ENCODE assay signal across 20 cellular contexts in genomic region chr2:69646714-69647113, GRCh38. TPM values are rescaled to one million over a fixed set of nuclear protein-coding genes. Genes with fewer than 3 reads are reported as not detected.
A peak's percentile ranks its signal among the peaks of the same experiment; 100 is the strongest.
DNase-seq lines count a peak whose midpoint lies in the region; ATAC-seq and TF ChIP-seq lines count a peak whose summit lies in the region.
"Had no signal": no experiment of that assay in that cellular context is flagged by ENCODE, and none has a peak within 500 bp of the region (broad histone marks: within the 10 kb centered on the region; RNA-seq: fewer than 3 reads in every experiment).

No MANE protein-coding gene starts in this region.

- no CpG with 5 or more reads among the region's 1 CpG for WGBS in trophoblast cell (ENCODE audit: extremely low coverage, insufficient coverage, insufficient read length)

- no peaks in the 10 kb centered on the region for H3K27me3 ChIP-seq in BLaER1
- H3K27me3 ChIP-seq in CD8-positive, alpha-beta memory T cell (ENCODE audit: insufficient read depth, low read length, poor library complexity, severe bottlenecking), result no peaks in the 10 kb centered on the region
- H3K27me3 ChIP-seq in trophoblast cell (ENCODE audit: insufficient read depth, low read length), result no peaks in the 10 kb centered on the region
- H3K27me3 ChIP-seq: dorsolateral prefrontal cortex, testis had no signal

- no peak overlapping the region for H2BK12ac ChIP-seq in trophoblast cell (ENCODE audit: low read length)

- peaks cover 0 to 18% (median under 1%) of the 10 kb centered on the region in 3 donors for H3K36me3 Mint-ChIP-seq in CD8-positive, alpha-beta memory T cell
- no peaks in the 10 kb centered on the region for H3K36me3 Mint-ChIP-seq in immature natural killer cell
- H3K36me3 Mint-ChIP-seq: naive B cell had no signal

- H3K4me1 ChIP-seq in BLaER1, result peaks cover 62% of the 10 kb centered on the region
- H3K4me1 ChIP-seq in CD8-positive, alpha-beta memory T cell (ENCODE audit: insufficient read depth, low read length), result peaks cover 56% of the 10 kb centered on the region
- peaks cover 4 to 8% of the 10 kb centered on the region in 2 experiments for H3K4me1 ChIP-seq in trophoblast cell (ENCODE audit: control insufficient read depth in 1 of 2, insufficient read depth in 2 of 2, low read length in 2 of 2)

- ATAC-seq in GM21367 (IDR thresholded peaks at IDR 0.05; ENCODE audit: unreplicated experiment) (no peak), HG03460 (IDR thresholded peaks at IDR 0.05; ENCODE audit: unreplicated experiment) (no peak)
- ATAC-seq: esophagus mucosa had no signal

- no peak overlapping the region for H4K12ac ChIP-seq in trophoblast cell (ENCODE audit: low read depth, low read length)

- H3K79me1 ChIP-seq in trophoblast cell (ENCODE audit: low read length), result peaks cover 21% of the 10 kb centered on the region

- no peak overlapping the region for H3K18ac ChIP-seq in trophoblast cell (ENCODE audit: low read length)

- 0 out of 2 replicates have a peak, but pooled peaks cover 1% of the 10 kb centered on the region for H4K20me1 ChIP-seq in BLaER1

- H3K9me3 ChIP-seq in BLaER1, result no peaks in the 10 kb centered on the region
- no peaks in the 10 kb centered on the region for H3K9me3 ChIP-seq in CD8-positive, alpha-beta memory T cell (ENCODE audit: low read length)
- H3K9me3 ChIP-seq in trophoblast cell (ENCODE audit: insufficient read depth, low read depth, low read length), result no peaks in the 10 kb centered on the region
- H3K9me3 ChIP-seq: SK-N-SH, testis had no signal

- H3K4me3 Mint-ChIP-seq in CD8-positive, alpha-beta memory T cell, result peak overlapping the region; percentile 13 to 99 (median 94)
- H3K4me3 Mint-ChIP-seq in immature natural killer cell, result peak overlapping the region; percentile 34 to 98 (median 85)

- H3K4me2 ChIP-seq in BLaER1 (peak overlapping the region; percentile 93), trophoblast cell (ENCODE audit: low read length) (no peak overlapping the region)
- H3K4me2 ChIP-seq: SK-N-SH had no signal

- H3K9me3 Mint-ChIP-seq in CD8-positive, alpha-beta memory T cell, result peaks cover 0 to 2% (median 0%) of the 10 kb centered on the region in 5 donors
- H3K9me3 Mint-ChIP-seq in immature natural killer cell, result no peaks in the 10 kb centered on the region

- H3K4me1 Mint-ChIP-seq in CD8-positive, alpha-beta memory T cell, result peaks cover 54 to 66% (median 62%) of the 10 kb centered on the region in 3 donors
- H3K4me1 Mint-ChIP-seq in immature natural killer cell, result peaks cover 70 to 72% of the 10 kb centered on the region in 2 donors

- peak overlapping the region; percentile 85 to 95 (median 93) for H3K27ac Mint-ChIP-seq in CD8-positive, alpha-beta memory T cell
- peak overlapping the region; percentile 82 to 98 (median 96) for H3K27ac Mint-ChIP-seq in immature natural killer cell
- H3K27ac Mint-ChIP-seq: naive B cell had no signal

- no peak overlapping the region for H2BK5ac ChIP-seq in trophoblast cell (ENCODE audit: low read depth, low read length, poor library complexity)

- H3K4me3 ChIP-seq in BLaER1 (no peak overlapping the region), trophoblast cell (ENCODE audit: low read depth, low read length) (no peak overlapping the region)
- peak overlapping the region; percentile 79 for H3K4me3 ChIP-seq in CD8-positive, alpha-beta memory T cell (ENCODE audit: low read length)
- H3K4me3 ChIP-seq: dorsolateral prefrontal cortex, lung, PC-9, testis had no signal

- H2AK5ac ChIP-seq in trophoblast cell (ENCODE audit: low read length), result no peak overlapping the region

- peaks cover 0 to 4% of the 10 kb centered on the region in 2 donors for H3K27me3 Mint-ChIP-seq in CD8-positive, alpha-beta memory T cell
- peaks cover 11 to 31% (median 18%) of the 10 kb centered on the region in 3 donors for H3K27me3 Mint-ChIP-seq in immature natural killer cell (ENCODE audit: low read depth in 3 of 3)

- H3K27ac ChIP-seq in BLaER1 (no peak overlapping the region), VCaP (peak overlapping the region; percentile 94), trophoblast cell (ENCODE audit: low read depth, low read length) (no peak overlapping the region)
- no peak overlapping the region for H3K27ac ChIP-seq in CD8-positive, alpha-beta memory T cell (ENCODE audit: low read depth, low read length)
- H3K27ac ChIP-seq: PC-9, testis had no signal

- CTCF ChIA-PET in CD8-positive, alpha-beta memory T cell (lab: Charles Lee), result interaction anchor here (0.9 to 9.4 kb wide), 5 partner anchors 37 to 81 kb away, joined by 3 to 66 read pairs (median 5); no protein-coding TSS in a partner anchor

- DNase-seq in CD8-positive, alpha-beta memory T cell, result no peak
- no peak for DNase-seq in immature natural killer cell
- DNase-seq in trophoblast cell, result no peak
- DNase-seq: activated CD8-positive, alpha-beta memory T cell treated with anti-CD3 and anti-CD28 coated beads for 24 hours; activated naive CD4-positive, alpha-beta T cell; AML-193; dorsolateral prefrontal cortex; MV-4-11; naive B cell; NCI-H2081 treated with DMSO at 0.1 percent for 48 hours; NCI-H524; PC-9; SK-N-SH; testis had no signal

- H4K91ac ChIP-seq in trophoblast cell (ENCODE audit: low read depth, low read length), result no peak overlapping the region

- H3K36me3 ChIP-seq in BLaER1 (no peaks in the 10 kb centered on the region), trophoblast cell (ENCODE audit: control insufficient read depth in 1 of 2, insufficient read depth in 2 of 2, low read length in 2 of 2) (no peaks in the 10 kb centered on the region)
- no peaks in the 10 kb centered on the region for H3K36me3 ChIP-seq in CD8-positive, alpha-beta memory T cell (ENCODE audit: insufficient read depth, low read length)

- H2BK120ac ChIP-seq in trophoblast cell (ENCODE audit: insufficient read depth, low read length, poor library complexity), result no peak overlapping the region

- TF ChIP-seq CTCF in VCaP (conservative IDR thresholded peaks at IDR 0.05), result no peak

- H3K79me2 ChIP-seq in trophoblast cell (ENCODE audit: control insufficient read depth, insufficient read depth, low read length, poor library complexity), result peaks cover 15% of the 10 kb centered on the region

- H2AFZ ChIP-seq in trophoblast cell (ENCODE audit: insufficient read depth, low read length, poor library complexity), result no peak overlapping the region
- H2AFZ ChIP-seq: PC-9 had no signal

- H3K14ac ChIP-seq in trophoblast cell (ENCODE audit: low read length), result no peak overlapping the region

- H3K9ac ChIP-seq in BLaER1 (no peak overlapping the region), trophoblast cell (ENCODE audit: low read length) (no peak overlapping the region)
- H3K9ac ChIP-seq: SK-N-SH had no signal

- H3K4ac ChIP-seq in trophoblast cell (ENCODE audit: low read depth, low read length), result no peak overlapping the region

- no peak overlapping the region for H4K8ac ChIP-seq in trophoblast cell (ENCODE audit: low read depth, low read length)

- POLR2A ChIA-PET in CD8-positive, alpha-beta memory T cell (lab: Charles Lee), result interaction anchor here (0.5 to 1.1 kb wide), 2 partner anchors 478 to 1330 kb away, joined by 3 read pairs; no protein-coding TSS in a partner anchor

- H3K23ac ChIP-seq in trophoblast cell (ENCODE audit: low read length), result no peak overlapping the region

RNA-seq across cellular contexts. Expression of gene AAK1, which starts 3.2 kb away (rescaled TPM):
- total RNA-seq in CD8-positive, alpha-beta memory T cell, result 10 to 100 TPM; 71.7 to 74.0 TPM
- 114 TPM for polyA plus RNA-seq in CD8-positive, alpha-beta memory T cell
- polyA plus RNA-seq in immature natural killer cell, result 100 to 1,000 TPM in 1 of 3 donors, 10 to 100 TPM in 2; 23.1 to 121 (median 38.2) TPM
- polyA plus RNA-seq in trophoblast cell (2013), result 137 and 140 TPM in 2 replicates
